Comparison of ENCODE assay signal across 8 cellular contexts in the genomic region with DNA sequence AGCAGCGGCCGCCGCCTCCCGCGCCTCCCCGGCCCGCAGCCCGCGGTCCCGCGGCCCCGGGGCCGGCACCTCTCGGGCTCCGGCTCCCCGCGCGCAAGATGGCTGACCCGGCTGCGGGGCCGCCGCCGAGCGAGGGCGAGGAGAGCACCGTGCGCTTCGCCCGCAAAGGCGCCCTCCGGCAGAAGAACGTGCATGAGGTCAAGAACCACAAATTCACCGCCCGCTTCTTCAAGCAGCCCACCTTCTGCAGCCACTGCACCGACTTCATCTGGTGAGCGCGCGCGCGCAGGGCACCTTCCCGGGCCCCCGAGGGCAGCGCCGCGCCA. TPM values are rescaled to one million over a fixed set of nuclear protein-coding genes. Genes with fewer than 3 reads are reported as not detected.
DNase-seq lines count a peak whose midpoint lies in the region; ATAC-seq, FAIRE-seq and TF ChIP-seq lines count a peak whose summit lies in the region.

No MANE protein-coding gene starts in this region.

- H3K9me3 Mint-ChIP-seq in CD8-positive, alpha-beta memory T cell = peaks cover 0 to 3% (median 2%) of the 10 kb centered on the region in 5 donors

- H3K4me1 Mint-ChIP-seq in CD8-positive, alpha-beta memory T cell = peaks cover 52 to 61% (median 56%) of the 10 kb centered on the region in 3 donors

- peaks cover 3 to 24% (median 4%) of the 10 kb centered on the region in 3 donors for H3K36me3 Mint-ChIP-seq in CD8-positive, alpha-beta memory T cell

- H2BK5ac ChIP-seq in mesenchymal stem cell (ENCODE audit: low read depth, low read length, poor library complexity, severe bottlenecking) = no peak overlapping the region

- intact Hi-C loops in kidney (cut with DNase I) = no loop called here

- no peak overlapping the region for H3K23ac ChIP-seq in mesenchymal stem cell (ENCODE audit: low read length in 2 of 2)

- H3K4me3 Mint-ChIP-seq in CD8-positive, alpha-beta memory T cell = peak overlapping the region; percentile 53 to 100 (median 97)

- peak; percentile 4 for ATAC-seq in GM21529 (IDR thresholded peaks at IDR 0.05; ENCODE audit: unreplicated experiment)

- H4K8ac ChIP-seq in mesenchymal stem cell (ENCODE audit: low read length) = no peak overlapping the region

- 1% methylated on average over 43 of the region's 45 CpGs for WGBS in mesenchymal stem cell

- H3K4me1 ChIP-seq in CD8-positive, alpha-beta memory T cell (ENCODE audit: insufficient read depth, low read length) = peaks cover 66% of the 10 kb centered on the region
- H3K4me1 ChIP-seq in mesenchymal stem cell (ENCODE audit: control insufficient read depth, insufficient read depth, low read depth, low read length) (peaks cover 11% of the 10 kb centered on the region), kidney (ENCODE audit: control insufficient read depth in 1 of 2, insufficient read depth in 1 of 2, low read depth in 1 of 2, low read length in 2 of 2) (no peaks in the 10 kb centered on the region)

- no peaks in the 10 kb centered on the region for H3K36me3 ChIP-seq in CD8-positive, alpha-beta memory T cell (ENCODE audit: insufficient read depth, low read length)
- H3K36me3 ChIP-seq in WERI-Rb-1 = no peaks in the 10 kb centered on the region
- H3K36me3 ChIP-seq in mesenchymal stem cell (ENCODE audit: control insufficient read depth in 1 of 2, insufficient read depth in 2 of 2, low read depth in 1 of 2, low read length in 2 of 2) = no peaks in the 10 kb centered on the region
- H3K36me3 ChIP-seq in kidney (ENCODE audit: control insufficient read depth in 1 of 2, insufficient read depth in 2 of 2, low read length in 2 of 2) = no peaks in the 10 kb centered on the region

- H3K14ac ChIP-seq in mesenchymal stem cell (ENCODE audit: low read length in 2 of 2) = no peak overlapping the region

- H3K4me3 ChIP-seq in CD8-positive, alpha-beta memory T cell (ENCODE audit: low read length) = peak overlapping the region; percentile 84
- H3K4me3 ChIP-seq in WERI-Rb-1 (ENCODE audit: low read depth, low read length) (peak overlapping the region; percentile 44), mesenchymal stem cell (ENCODE audit: insufficient read depth in 1 of 2, low read depth in 1 of 2, low read length in 2 of 2) (no peak overlapping the region), kidney (ENCODE audit: low read length in 2 of 2) (no peak overlapping the region)

- no peak for TF ChIP-seq CTCF in WERI-Rb-1 (IDR thresholded peaks at IDR 0.05; ENCODE audit: low read depth, low read length)
- no peak for TF ChIP-seq CTCF in kidney (IDR thresholded peaks at IDR 0.05; ENCODE audit: borderline replicate concordance, extremely low read depth, insufficient read depth)

- H3K18ac ChIP-seq in mesenchymal stem cell (ENCODE audit: low read depth in 1 of 2, low read length in 2 of 2) = no peak overlapping the region

- no peak overlapping the region for H4K91ac ChIP-seq in mesenchymal stem cell (ENCODE audit: low read length)

- H3K79me1 ChIP-seq in mesenchymal stem cell (replicated peaks; ENCODE audit: low read length, poor library complexity, severe bottlenecking) = no peaks in the 10 kb centered on the region

- H3K9me3 ChIP-seq in CD8-positive, alpha-beta memory T cell (ENCODE audit: low read length) = no peaks in the 10 kb centered on the region
- H3K9me3 ChIP-seq in WERI-Rb-1 (ENCODE audit: severe bottlenecking) (no peaks in the 10 kb centered on the region), mesenchymal stem cell (ENCODE audit: control insufficient read depth, low read length) (no peaks in the 10 kb centered on the region), kidney (ENCODE audit: control insufficient read depth in 1 of 2, low read length in 2 of 2) (peaks cover 0 to 4% of the 10 kb centered on the region in 2 donors)

- H3K27ac ChIP-seq in CD8-positive, alpha-beta memory T cell (ENCODE audit: low read depth, low read length) = peak overlapping the region; percentile 69
- no peak overlapping the region for H3K27ac ChIP-seq in WERI-Rb-1
- H3K27ac ChIP-seq in mesenchymal stem cell (ENCODE audit: low read length, poor library complexity, severe bottlenecking) = no peak overlapping the region
- no peak overlapping the region for H3K27ac ChIP-seq in kidney (ENCODE audit: low read depth in 2 of 2, low read length in 2 of 2)

- no peak overlapping the region for H2BK15ac ChIP-seq in mesenchymal stem cell (ENCODE audit: low read depth, poor library complexity, severe bottlenecking)

- H3K9ac ChIP-seq in mesenchymal stem cell (ENCODE audit: low read length) (no peak overlapping the region), kidney (ENCODE audit: low read length in 2 of 2) (no peak overlapping the region)

- POLR2A ChIA-PET in CD8-positive, alpha-beta memory T cell (lab: Charles Lee) = interaction anchor here (1.0 to 1.1 kb wide), 2 partner anchors 9 to 11 kb away, joined by 4 to 13 read pairs; no protein-coding TSS in a partner anchor

- CTCF ChIA-PET in CD8-positive, alpha-beta memory T cell (lab: Charles Lee) = interaction anchor here (0.9 to 3.9 kb wide), 4 partner anchors 9 to 174 kb away, joined by 3 to 24 read pairs (median 5); no protein-coding TSS in a partner anchor

- H2BK12ac ChIP-seq in mesenchymal stem cell (ENCODE audit: low read length in 2 of 2) = no peak overlapping the region

- H3K27ac Mint-ChIP-seq in CD8-positive, alpha-beta memory T cell = peak overlapping the region in 1 of 8 donors; percentile 38

- H3K27me3 Mint-ChIP-seq in CD8-positive, alpha-beta memory T cell = peaks cover 0 to 2% of the 10 kb centered on the region in 2 donors

- no peak overlapping the region for H2AK5ac ChIP-seq in mesenchymal stem cell (ENCODE audit: low read length, severe bottlenecking)

- H2AFZ ChIP-seq in mesenchymal stem cell (ENCODE audit: low read depth, low read length) = no peak overlapping the region

- H2BK120ac ChIP-seq in mesenchymal stem cell (ENCODE audit: low read depth, low read length) = no peak overlapping the region

- no peak for FAIRE-seq in kidney (lab: Jason Lieb, UNC)

- peak overlapping the region; percentile 21 for H3K4me2 ChIP-seq in mesenchymal stem cell (ENCODE audit: low read length, poor library complexity, severe bottlenecking)

- no peaks in the 10 kb centered on the region for H3K27me3 ChIP-seq in CD8-positive, alpha-beta memory T cell (ENCODE audit: insufficient read depth, low read length, poor library complexity, severe bottlenecking)
- H3K27me3 ChIP-seq in WERI-Rb-1 (ENCODE audit: insufficient read depth, low read depth, severe bottlenecking) (peaks cover 47% of the 10 kb centered on the region), mesenchymal stem cell (ENCODE audit: control insufficient read depth in 1 of 2, insufficient read depth in 1 of 2, low read length in 2 of 2) (peaks cover 45 to 61% of the 10 kb centered on the region in 2 experiments)

- peak in 1 of 5 donors; percentile 53 for DNase-seq in CD8-positive, alpha-beta memory T cell
- DNase-seq in WERI-Rb-1 (no peak), mesenchymal stem cell (no peak), kidney (no peak), HK-2 (ENCODE audit: unreplicated experiment) (no peak), SHP77 treated with DMSO at 0.1 percent for 48 hours (lab: John Stamatoyannopoulos, UW) (no peak), NCI-H345 treated with DMSO at 0.1 percent for 48 hours (lab: John Stamatoyannopoulos, UW; ENCODE audit: unreplicated experiment) (no peak)

- H3K4ac ChIP-seq in mesenchymal stem cell (ENCODE audit: low read depth in 1 of 2, low read length in 2 of 2) = no peak overlapping the region

RNA-seq across cellular contexts. Expression of a gene that starts 0.3 kb away (rescaled TPM):
- 10 to 100 TPM; 96.5 to 98.2 TPM for total RNA-seq in CD8-positive, alpha-beta memory T cell
- 136 TPM for polyA plus RNA-seq in CD8-positive, alpha-beta memory T cell
- not detected for polyA plus RNA-seq in mesenchymal stem cell (2013, experiment 1 of 2)
- polyA plus RNA-seq in mesenchymal stem cell (2013, experiment 2 of 2) = not detected
- 17.8 TPM for total RNA-seq in kidney
- polyA plus RNA-seq in kidney (ENCODE audit: insufficient read depth, low read depth, low replicate concordance) = 0.62 TPM

Comparison
In these comparisons a context has a peak if more than half of its experiments do, and no peak if none do; other contexts are left out.
1. H3K4me3 ChIP-seq: peak in CD8-positive, alpha-beta memory T cell (single experiment) and WERI-Rb-1 (single experiment); none in mesenchymal stem cell (0 of 2) and kidney (0 of 2).